8 cellular contexts compared by ENCODE assay signal in genomic region chr10:61903184-61903990, GRCh38. TPM values are rescaled to one million over a fixed set of nuclear protein-coding genes. Genes with fewer than 3 reads are reported as not detected.
A peak's percentile ranks its signal among the peaks of the same experiment; 100 is the strongest.
DNase-seq lines count a peak whose midpoint lies in the region; ATAC-seq and TF ChIP-seq lines count a peak whose summit lies in the region.

No MANE protein-coding gene starts in this region.

- H3K9ac ChIP-seq in OCI-LY3 (ENCODE audit: low read length) (peak overlapping the region; percentile 95), neural cell (ENCODE audit: low read length) (peak overlapping the region; percentile 79)

- H3K4me1 ChIP-seq in OCI-LY3 (ENCODE audit: low read length): peaks cover 22% of the 10 kb centered on the region

- no peaks in the 10 kb centered on the region for H3K9me2 ChIP-seq in neural cell (ENCODE audit: insufficient read depth, low read length)

- H3K36me3 ChIP-seq in OCI-LY3 (replicated peaks; ENCODE audit: low read depth, low read length) (no peaks in the 10 kb centered on the region), neural cell (ENCODE audit: insufficient read depth, low read length) (no peaks in the 10 kb centered on the region)

- H3K27ac ChIP-seq in OCI-LY3 (ENCODE audit: low read length): peak overlapping the region; percentile 93
- H3K27ac ChIP-seq in neural cell (ENCODE audit: low read length): peak overlapping the region; percentile 9

- peak; percentile 55 for ATAC-seq in HG03432 (IDR thresholded peaks at IDR 0.05; ENCODE audit: unreplicated experiment)

- H3K4me2 ChIP-seq in OCI-LY3 (ENCODE audit: low read length): peak overlapping the region; percentile 99
- H3K4me2 ChIP-seq in neural cell (ENCODE audit: low read length): peak overlapping the region; percentile 68

- H3K9me3 ChIP-seq in OCI-LY3 (ENCODE audit: insufficient read depth, low read length) (no peaks in the 10 kb centered on the region), neural cell (ENCODE audit: low read length) (no peaks in the 10 kb centered on the region)

- H2AFZ ChIP-seq in OCI-LY3 (ENCODE audit: low read depth, low read length): peak overlapping the region; percentile 15; the same call in 1 of the 2 replicates
- peak overlapping the region; percentile 69 for H2AFZ ChIP-seq in neural cell (ENCODE audit: low read depth, low read length)

- no peaks in the 10 kb centered on the region for H3K27me3 ChIP-seq in OCI-LY3 (ENCODE audit: low read depth, low read length)
- H3K27me3 ChIP-seq in neural cell (ENCODE audit: insufficient read depth, low read depth, low read length): peaks cover 8% of the 10 kb centered on the region

- TF ChIP-seq RAD21 in neural cell (conservative IDR thresholded peaks at IDR 0.05): peak; percentile 15

- H3F3A ChIP-seq in neural cell (ENCODE audit: insufficient read depth, low read length, poor library complexity, severe bottlenecking): peaks cover 3% of the 10 kb centered on the region

- H3K79me2 ChIP-seq in OCI-LY3 (ENCODE audit: low read length) (peaks cover 19% of the 10 kb centered on the region), neural cell (replicated peaks; ENCODE audit: insufficient read depth, low read length) (no peaks in the 10 kb centered on the region)

- TF ChIP-seq EP300 in neural cell (conservative IDR thresholded peaks at IDR 0.05; ENCODE audit: poor library complexity, severe bottlenecking): no peak

- TF ChIP-seq CTCF in OCI-LY3 (IDR thresholded peaks at IDR 0.05; ENCODE audit: low read depth, low read length): peak; percentile 24; the same call in 1 of the 2 replicates
- peak; percentile 39 for TF ChIP-seq CTCF in neural cell (IDR thresholded peaks at IDR 0.05; ENCODE audit: poor library complexity, severe bottlenecking)

- H4K20me1 ChIP-seq in OCI-LY3 (ENCODE audit: insufficient read depth, low read length): no peaks in the 10 kb centered on the region
- H4K20me1 ChIP-seq in neural cell (ENCODE audit: insufficient read depth): no peaks in the 10 kb centered on the region

- peak; percentile 68 for TF ChIP-seq POLR2A in GM19099 (IDR thresholded peaks at IDR 0.05; ENCODE audit: extremely low read depth, insufficient read length, low read depth)

- peak overlapping the region; percentile 96 for H3K4me3 ChIP-seq in OCI-LY3 (ENCODE audit: low read length)
- peak overlapping the region; percentile 83 for H3K4me3 ChIP-seq in neural cell (ENCODE audit: low read length)

- DNase-seq in C1 segment of cervical spinal cord (lab: John Stamatoyannopoulos, UW) (peak in 12 of 14 donors; percentile 35 to 82 (median 56)), fibroblast of the conjunctiva (ENCODE audit: low read depth) (peak; percentile 55), superior temporal gyrus (ENCODE audit: extremely low spot score) (peak; percentile 62)
- peak; percentile 49 for DNase-seq in activated effector memory CD4-positive, alpha-beta T cell treated with Interleukin-2 at 50 U/mL for 16 hours

TF ChIP-seq in neural cell, 6 proteins besides CTCF, POLR2A, EP300 and RAD21:
- TF ChIP-seq MXI1 (conservative IDR thresholded peaks at IDR 0.05; ENCODE audit: poor library complexity, severe bottlenecking) (no peak), EZH2 (IDR thresholded peaks at IDR 0.05; ENCODE audit: borderline replicate concordance, insufficient read depth, low read length, poor library complexity, severe bottlenecking) (no peak), SMC3 (conservative IDR thresholded peaks at IDR 0.05; ENCODE audit: poor library complexity) (no peak), POLR2AphosphoS5 (IDR thresholded peaks at IDR 0.05) (no peak), TAF1 (IDR thresholded peaks at IDR 0.05; ENCODE audit: low read depth) (no peak)
- TF ChIP-seq, protein P1, sequence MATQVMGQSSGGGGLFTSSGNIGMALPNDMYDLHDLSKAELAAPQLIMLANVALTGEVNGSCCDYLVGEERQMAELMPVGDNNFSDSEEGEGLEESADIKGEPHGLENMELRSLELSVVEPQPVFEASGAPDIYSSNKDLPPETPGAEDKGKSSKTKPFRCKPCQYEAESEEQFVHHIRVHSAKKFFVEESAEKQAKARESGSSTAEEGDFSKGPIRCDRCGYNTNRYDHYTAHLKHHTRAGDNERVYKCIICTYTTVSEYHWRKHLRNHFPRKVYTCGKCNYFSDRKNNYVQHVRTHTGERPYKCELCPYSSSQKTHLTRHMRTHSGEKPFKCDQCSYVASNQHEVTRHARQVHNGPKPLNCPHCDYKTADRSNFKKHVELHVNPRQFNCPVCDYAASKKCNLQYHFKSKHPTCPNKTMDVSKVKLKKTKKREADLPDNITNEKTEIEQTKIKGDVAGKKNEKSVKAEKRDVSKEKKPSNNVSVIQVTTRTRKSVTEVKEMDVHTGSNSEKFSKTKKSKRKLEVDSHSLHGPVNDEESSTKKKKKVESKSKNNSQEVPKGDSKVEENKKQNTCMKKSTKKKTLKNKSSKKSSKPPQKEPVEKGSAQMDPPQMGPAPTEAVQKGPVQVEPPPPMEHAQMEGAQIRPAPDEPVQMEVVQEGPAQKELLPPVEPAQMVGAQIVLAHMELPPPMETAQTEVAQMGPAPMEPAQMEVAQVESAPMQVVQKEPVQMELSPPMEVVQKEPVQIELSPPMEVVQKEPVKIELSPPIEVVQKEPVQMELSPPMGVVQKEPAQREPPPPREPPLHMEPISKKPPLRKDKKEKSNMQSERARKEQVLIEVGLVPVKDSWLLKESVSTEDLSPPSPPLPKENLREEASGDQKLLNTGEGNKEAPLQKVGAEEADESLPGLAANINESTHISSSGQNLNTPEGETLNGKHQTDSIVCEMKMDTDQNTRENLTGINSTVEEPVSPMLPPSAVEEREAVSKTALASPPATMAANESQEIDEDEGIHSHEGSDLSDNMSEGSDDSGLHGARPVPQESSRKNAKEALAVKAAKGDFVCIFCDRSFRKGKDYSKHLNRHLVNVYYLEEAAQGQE (IDR thresholded peaks at IDR 0.05; ENCODE audit: borderline replicate concordance): no peak
TF ChIP-seq in neural cell: peak in this region for 0.

RNA-seq across cellular contexts. Expression of gene ARID5B, which starts 1.9 kb away (rescaled TPM):
- polyA plus RNA-seq in neural cell: 0.80 and 2.1 TPM in 2 replicates
- polyA minus RNA-seq in neural cell: 12.8 and 15.1 TPM in 2 replicates

Comparison
In these comparisons a context has a peak if more than half of its experiments do, and no peak if none do; other contexts are left out.
1. Peak in every context shown above with its lines: DNase-seq, ATAC-seq, H3K4me3 ChIP-seq and H3K27ac ChIP-seq.